ENCODE assay signal across 1 cellular context in the genomic region with DNA sequence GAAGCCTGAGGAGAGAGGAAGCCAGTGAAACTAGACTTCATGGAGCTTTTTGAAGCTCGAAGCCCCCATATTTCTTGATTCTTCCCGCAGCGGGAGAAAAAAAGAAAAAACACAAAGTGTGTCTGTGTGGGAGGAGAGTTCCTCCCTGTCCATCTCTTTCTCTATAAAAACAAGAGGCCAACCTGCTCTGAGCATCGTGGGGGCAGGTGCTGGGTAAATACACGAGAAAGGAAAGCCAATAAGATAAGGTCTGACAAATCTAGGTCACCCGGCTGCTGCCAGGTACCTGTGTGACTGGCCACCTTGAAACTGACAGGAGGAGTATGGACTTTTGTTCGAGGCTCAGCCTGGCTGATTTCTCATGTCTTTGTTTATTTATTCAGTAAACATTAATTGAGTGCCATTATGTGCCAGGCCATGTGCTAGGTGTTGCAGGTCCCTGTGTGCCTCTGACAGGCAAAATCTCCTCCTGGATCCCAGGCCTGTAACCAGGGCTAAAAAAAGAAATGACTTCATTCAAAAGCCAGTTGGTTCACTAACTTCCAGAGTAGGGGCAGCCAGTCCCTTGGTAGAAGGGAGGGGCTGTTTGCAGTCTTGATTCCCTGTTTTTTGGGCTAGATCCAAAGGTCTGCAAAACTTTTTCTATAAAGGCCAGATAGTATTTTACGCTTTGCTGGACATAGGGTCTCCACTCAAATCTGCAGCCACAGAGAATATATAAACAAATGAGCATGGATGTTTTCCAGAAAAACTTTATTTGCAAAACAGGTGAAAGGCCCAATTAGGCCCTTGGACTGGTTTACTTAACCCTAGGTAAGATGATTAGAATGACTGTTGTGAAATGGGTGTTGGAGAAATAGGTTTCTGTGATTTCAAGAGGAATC.
TF ChIP-seq lines count a peak whose summit lies in the region.

No MANE protein-coding gene starts in this region.

TF ChIP-seq in HepG2, 621 proteins besides CTCF, POLR2A, EP300 and RAD21 (continued from another document and continues in another):
- TF ChIP-seq, protein P1, sequence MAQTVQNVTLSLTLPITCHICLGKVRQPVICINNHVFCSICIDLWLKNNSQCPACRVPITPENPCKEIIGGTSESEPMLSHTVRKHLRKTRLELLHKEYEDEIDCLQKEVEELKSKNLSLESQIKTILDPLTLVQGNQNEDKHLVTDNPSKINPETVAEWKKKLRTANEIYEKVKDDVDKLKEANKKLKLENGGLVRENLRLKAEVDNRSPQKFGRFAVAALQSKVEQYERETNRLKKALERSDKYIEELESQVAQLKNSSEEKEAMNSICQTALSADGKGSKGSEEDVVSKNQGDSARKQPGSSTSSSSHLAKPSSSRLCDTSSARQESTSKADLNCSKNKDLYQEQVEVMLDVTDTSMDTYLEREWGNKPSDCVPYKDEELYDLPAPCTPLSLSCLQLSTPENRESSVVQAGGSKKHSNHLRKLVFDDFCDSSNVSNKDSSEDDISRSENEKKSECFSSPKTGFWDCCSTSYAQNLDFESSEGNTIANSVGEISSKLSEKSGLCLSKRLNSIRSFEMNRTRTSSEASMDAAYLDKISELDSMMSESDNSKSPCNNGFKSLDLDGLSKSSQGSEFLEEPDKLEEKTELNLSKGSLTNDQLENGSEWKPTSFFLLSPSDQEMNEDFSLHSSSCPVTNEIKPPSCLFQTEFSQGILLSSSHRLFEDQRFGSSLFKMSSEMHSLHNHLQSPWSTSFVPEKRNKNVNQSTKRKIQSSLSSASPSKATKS (CRISPR knock-in tag; IDR thresholded peaks at IDR 0.05), result peak; percentile 96; the same call in 1 of the 2 replicates
- peak; percentile 56; the same call in 1 of the 2 replicates for TF ChIP-seq ZNF567 (CRISPR knock-in tag; IDR thresholded peaks at IDR 0.05; ENCODE audit: borderline replicate concordance)
- TF ChIP-seq, protein P2, sequence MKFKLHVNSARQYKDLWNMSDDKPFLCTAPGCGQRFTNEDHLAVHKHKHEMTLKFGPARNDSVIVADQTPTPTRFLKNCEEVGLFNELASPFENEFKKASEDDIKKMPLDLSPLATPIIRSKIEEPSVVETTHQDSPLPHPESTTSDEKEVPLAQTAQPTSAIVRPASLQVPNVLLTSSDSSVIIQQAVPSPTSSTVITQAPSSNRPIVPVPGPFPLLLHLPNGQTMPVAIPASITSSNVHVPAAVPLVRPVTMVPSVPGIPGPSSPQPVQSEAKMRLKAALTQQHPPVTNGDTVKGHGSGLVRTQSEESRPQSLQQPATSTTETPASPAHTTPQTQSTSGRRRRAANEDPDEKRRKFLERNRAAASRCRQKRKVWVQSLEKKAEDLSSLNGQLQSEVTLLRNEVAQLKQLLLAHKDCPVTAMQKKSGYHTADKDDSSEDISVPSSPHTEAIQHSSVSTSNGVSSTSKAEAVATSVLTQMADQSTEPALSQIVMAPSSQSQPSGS (CRISPR knock-in tag; IDR thresholded peaks at IDR 0.05), result peak; percentile 94
- TF ChIP-seq, protein P3, sequence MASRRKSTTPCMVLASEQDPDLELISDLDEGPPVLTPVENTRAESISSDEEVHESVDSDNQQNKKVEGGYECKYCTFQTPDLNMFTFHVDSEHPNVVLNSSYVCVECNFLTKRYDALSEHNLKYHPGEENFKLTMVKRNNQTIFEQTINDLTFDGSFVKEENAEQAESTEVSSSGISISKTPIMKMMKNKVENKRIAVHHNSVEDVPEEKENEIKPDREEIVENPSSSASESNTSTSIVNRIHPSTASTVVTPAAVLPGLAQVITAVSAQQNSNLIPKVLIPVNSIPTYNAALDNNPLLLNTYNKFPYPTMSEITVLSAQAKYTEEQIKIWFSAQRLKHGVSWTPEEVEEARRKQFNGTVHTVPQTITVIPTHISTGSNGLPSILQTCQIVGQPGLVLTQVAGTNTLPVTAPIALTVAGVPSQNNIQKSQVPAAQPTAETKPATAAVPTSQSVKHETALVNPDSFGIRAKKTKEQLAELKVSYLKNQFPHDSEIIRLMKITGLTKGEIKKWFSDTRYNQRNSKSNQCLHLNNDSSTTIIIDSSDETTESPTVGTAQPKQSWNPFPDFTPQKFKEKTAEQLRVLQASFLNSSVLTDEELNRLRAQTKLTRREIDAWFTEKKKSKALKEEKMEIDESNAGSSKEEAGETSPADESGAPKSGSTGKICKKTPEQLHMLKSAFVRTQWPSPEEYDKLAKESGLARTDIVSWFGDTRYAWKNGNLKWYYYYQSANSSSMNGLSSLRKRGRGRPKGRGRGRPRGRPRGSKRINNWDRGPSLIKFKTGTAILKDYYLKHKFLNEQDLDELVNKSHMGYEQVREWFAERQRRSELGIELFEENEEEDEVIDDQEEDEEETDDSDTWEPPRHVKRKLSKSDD (CRISPR knock-in tag; IDR thresholded peaks at IDR 0.05; ENCODE audit: low read depth), result no peak
- TF ChIP-seq ZSCAN25 (CRISPR knock-in tag; IDR thresholded peaks at IDR 0.05), result peak; percentile 74
- no peak for TF ChIP-seq CBX2 (IDR thresholded peaks at IDR 0.05; ENCODE audit: low read depth, low read length)
- TF ChIP-seq CBX2 (CRISPR knock-in tag; IDR thresholded peaks at IDR 0.05; ENCODE audit: low read depth), result no peak
- TF ChIP-seq PRPF4 (IDR thresholded peaks at IDR 0.05; ENCODE audit: low read depth, low read length, poor library complexity, severe bottlenecking), result peak; percentile 5
- TF ChIP-seq TCF12 (IDR thresholded peaks at IDR 0.05), result no peak
- TF ChIP-seq TCF12 (CRISPR knock-in tag; IDR thresholded peaks at IDR 0.05), result peak; percentile 98
- TF ChIP-seq TBL1XR1 (IDR thresholded peaks at IDR 0.05; ENCODE audit: borderline replicate concordance, low read length, partially characterized antibody), result peak; percentile 56
- TF ChIP-seq ZFP82 (CRISPR knock-in tag; IDR thresholded peaks at IDR 0.05; ENCODE audit: borderline replicate concordance), result no peak
- TF ChIP-seq NFRKB (IDR thresholded peaks at IDR 0.05), result no peak
- no peak for TF ChIP-seq HNRNPUL1 (IDR thresholded peaks at IDR 0.05; ENCODE audit: low read depth, low read length)
- peak; percentile 77; the same call in 1 of the 2 replicates for TF ChIP-seq ARNT2 (CRISPR knock-in tag; IDR thresholded peaks at IDR 0.05; ENCODE audit: low read depth)
- peak; percentile 90 for TF ChIP-seq SKI (IDR thresholded peaks at IDR 0.05; ENCODE audit: partially characterized antibody)
- TF ChIP-seq, protein P4, sequence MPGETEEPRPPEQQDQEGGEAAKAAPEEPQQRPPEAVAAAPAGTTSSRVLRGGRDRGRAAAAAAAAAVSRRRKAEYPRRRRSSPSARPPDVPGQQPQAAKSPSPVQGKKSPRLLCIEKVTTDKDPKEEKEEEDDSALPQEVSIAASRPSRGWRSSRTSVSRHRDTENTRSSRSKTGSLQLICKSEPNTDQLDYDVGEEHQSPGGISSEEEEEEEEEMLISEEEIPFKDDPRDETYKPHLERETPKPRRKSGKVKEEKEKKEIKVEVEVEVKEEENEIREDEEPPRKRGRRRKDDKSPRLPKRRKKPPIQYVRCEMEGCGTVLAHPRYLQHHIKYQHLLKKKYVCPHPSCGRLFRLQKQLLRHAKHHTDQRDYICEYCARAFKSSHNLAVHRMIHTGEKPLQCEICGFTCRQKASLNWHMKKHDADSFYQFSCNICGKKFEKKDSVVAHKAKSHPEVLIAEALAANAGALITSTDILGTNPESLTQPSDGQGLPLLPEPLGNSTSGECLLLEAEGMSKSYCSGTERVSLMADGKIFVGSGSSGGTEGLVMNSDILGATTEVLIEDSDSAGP (CRISPR knock-in tag; IDR thresholded peaks at IDR 0.05; ENCODE audit: borderline replicate concordance), result peak; percentile 85
- no peak for TF ChIP-seq ZSCAN22 (CRISPR knock-in tag; IDR thresholded peaks at IDR 0.05)
- TF ChIP-seq ELF4 (CRISPR knock-in tag; IDR thresholded peaks at IDR 0.05; ENCODE audit: borderline replicate concordance), result no peak
- TF ChIP-seq, protein P5, sequence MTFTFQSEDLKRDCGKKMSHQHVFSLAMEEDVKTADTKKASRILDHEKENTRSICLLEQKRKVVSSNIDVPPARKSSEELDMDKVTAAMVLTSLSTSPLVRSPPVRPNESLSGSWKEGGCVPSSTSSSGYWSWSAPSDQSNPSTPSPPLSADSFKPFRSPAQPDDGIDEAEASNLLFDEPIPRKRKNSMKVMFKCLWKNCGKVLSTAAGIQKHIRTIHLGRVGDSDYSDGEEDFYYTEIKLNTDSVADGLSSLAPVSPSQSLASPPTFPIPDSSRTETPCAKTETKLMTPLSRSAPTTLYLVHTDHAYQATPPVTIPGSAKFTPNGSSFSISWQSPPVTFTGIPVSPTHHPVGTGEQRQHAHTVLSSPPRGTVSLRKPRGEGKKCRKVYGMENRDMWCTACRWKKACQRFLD (CRISPR knock-in tag; IDR thresholded peaks at IDR 0.05; ENCODE audit: borderline replicate concordance), result peak; percentile 34; the same call in 1 of the 2 replicates
- no peak for TF ChIP-seq PHF8 (CRISPR knock-in tag; IDR thresholded peaks at IDR 0.05)
- peak; percentile 96 for TF ChIP-seq ZNF431 (CRISPR knock-in tag; IDR thresholded peaks at IDR 0.05; ENCODE audit: borderline replicate concordance, low read depth)
- peak; percentile 87 for TF ChIP-seq ZNF614 (CRISPR knock-in tag; IDR thresholded peaks at IDR 0.05; ENCODE audit: borderline replicate concordance)
- TF ChIP-seq TAF15 (IDR thresholded peaks at IDR 0.05; ENCODE audit: low read depth, low read length, poor library complexity, severe bottlenecking), result no peak
- TF ChIP-seq MATR3 (CRISPR knock-in tag; IDR thresholded peaks at IDR 0.05), result no peak
- TF ChIP-seq CREB1 (IDR thresholded peaks at IDR 0.05), result no peak
- peak; percentile 89 for TF ChIP-seq CREB1 (CRISPR knock-in tag; IDR thresholded peaks at IDR 0.05)
- TF ChIP-seq, protein P6, sequence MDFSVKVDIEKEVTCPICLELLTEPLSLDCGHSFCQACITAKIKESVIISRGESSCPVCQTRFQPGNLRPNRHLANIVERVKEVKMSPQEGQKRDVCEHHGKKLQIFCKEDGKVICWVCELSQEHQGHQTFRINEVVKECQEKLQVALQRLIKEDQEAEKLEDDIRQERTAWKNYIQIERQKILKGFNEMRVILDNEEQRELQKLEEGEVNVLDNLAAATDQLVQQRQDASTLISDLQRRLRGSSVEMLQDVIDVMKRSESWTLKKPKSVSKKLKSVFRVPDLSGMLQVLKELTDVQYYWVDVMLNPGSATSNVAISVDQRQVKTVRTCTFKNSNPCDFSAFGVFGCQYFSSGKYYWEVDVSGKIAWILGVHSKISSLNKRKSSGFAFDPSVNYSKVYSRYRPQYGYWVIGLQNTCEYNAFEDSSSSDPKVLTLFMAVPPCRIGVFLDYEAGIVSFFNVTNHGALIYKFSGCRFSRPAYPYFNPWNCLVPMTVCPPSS (IDR thresholded peaks at IDR 0.05), result no peak
- TF ChIP-seq ZNF451 (CRISPR knock-in tag; IDR thresholded peaks at IDR 0.05), result peak; percentile 76
- no peak for TF ChIP-seq ZNF577 (CRISPR knock-in tag; IDR thresholded peaks at IDR 0.05; ENCODE audit: borderline replicate concordance, low read depth)
- TF ChIP-seq ELF3 (CRISPR knock-in tag; IDR thresholded peaks at IDR 0.05), result peak; percentile 86
- TF ChIP-seq, protein P7, sequence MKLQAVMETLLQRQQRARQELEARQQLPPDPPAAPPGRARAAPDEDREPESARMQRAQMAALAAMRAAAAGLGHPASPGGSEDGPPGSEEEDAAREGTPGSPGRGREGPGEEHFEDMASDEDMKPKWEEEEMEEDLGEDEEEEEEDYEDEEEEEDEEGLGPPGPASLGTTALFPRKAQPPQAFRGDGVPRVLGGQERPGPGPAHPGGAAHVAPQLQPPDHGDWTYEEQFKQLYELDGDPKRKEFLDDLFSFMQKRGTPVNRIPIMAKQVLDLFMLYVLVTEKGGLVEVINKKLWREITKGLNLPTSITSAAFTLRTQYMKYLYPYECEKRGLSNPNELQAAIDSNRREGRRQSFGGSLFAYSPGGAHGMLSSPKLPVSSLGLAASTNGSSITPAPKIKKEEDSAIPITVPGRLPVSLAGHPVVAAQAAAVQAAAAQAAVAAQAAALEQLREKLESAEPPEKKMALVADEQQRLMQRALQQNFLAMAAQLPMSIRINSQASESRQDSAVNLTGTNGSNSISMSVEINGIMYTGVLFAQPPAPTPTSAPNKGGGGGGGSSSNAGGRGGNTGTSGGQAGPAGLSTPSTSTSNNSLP (IDR thresholded peaks at IDR 0.05; ENCODE audit: low read depth, low read length), result peak; percentile 99
- no peak for TF ChIP-seq ZNF34 (CRISPR knock-in tag; IDR thresholded peaks at IDR 0.05; ENCODE audit: borderline replicate concordance)
- TF ChIP-seq ETV6 (CRISPR knock-in tag; conservative IDR thresholded peaks at IDR 0.05), result peak; percentile 41; the same call in 1 of the 2 replicates
- TF ChIP-seq PPARG (CRISPR knock-in tag; conservative IDR thresholded peaks at IDR 0.05), result peak; percentile 95
- TF ChIP-seq, protein P8, sequence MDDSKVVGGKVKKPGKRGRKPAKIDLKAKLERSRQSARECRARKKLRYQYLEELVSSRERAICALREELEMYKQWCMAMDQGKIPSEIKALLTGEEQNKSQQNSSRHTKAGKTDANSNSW (CRISPR knock-in tag; IDR thresholded peaks at IDR 0.05; ENCODE audit: borderline replicate concordance), result no peak
- peak; percentile 93 for TF ChIP-seq RARA (CRISPR knock-in tag; IDR thresholded peaks at IDR 0.05)
- TF ChIP-seq ZNF441 (CRISPR knock-in tag; IDR thresholded peaks at IDR 0.05; ENCODE audit: borderline replicate concordance), result no peak
- TF ChIP-seq JARID2 (CRISPR knock-in tag; IDR thresholded peaks at IDR 0.05; ENCODE audit: insufficient replicate concordance), result no peak
- TF ChIP-seq HCFC1 (IDR thresholded peaks at IDR 0.05; ENCODE audit: low read depth, low read length), result no peak
- TF ChIP-seq ZMYM3 (CRISPR knock-in tag; IDR thresholded peaks at IDR 0.05), result peak; percentile 86
- TF ChIP-seq TOPORS (CRISPR knock-in tag; IDR thresholded peaks at IDR 0.05), result peak; percentile 43; the same call in 1 of the 2 replicates
- TF ChIP-seq ZNF552 (CRISPR knock-in tag; IDR thresholded peaks at IDR 0.05; ENCODE audit: borderline replicate concordance), result peak; percentile 85; the same call in 1 of the 2 replicates
- peak; percentile 87 for TF ChIP-seq FOSL2 (CRISPR knock-in tag; IDR thresholded peaks at IDR 0.05)
- no peak for TF ChIP-seq ZNF10 (CRISPR knock-in tag; IDR thresholded peaks at IDR 0.05; ENCODE audit: borderline replicate concordance, low read depth)
- TF ChIP-seq, protein P9, sequence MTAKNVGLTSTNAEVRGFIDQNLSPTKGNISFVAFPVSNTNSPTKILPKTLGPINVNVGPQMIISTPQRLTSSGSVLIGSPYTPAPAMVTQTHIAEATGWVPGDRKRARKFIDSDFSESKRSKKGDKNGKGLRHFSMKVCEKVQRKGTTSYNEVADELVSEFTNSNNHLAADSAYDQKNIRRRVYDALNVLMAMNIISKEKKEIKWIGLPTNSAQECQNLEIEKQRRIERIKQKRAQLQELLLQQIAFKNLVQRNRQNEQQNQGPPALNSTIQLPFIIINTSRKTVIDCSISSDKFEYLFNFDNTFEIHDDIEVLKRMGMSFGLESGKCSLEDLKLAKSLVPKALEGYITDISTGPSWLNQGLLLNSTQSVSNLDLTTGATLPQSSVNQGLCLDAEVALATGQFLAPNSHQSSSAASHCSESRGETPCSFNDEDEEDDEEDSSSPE (CRISPR knock-in tag; IDR thresholded peaks at IDR 0.05), result peak; percentile 58; the same call in 1 of the 2 replicates
- TF ChIP-seq FOXJ3 (CRISPR knock-in tag; IDR thresholded peaks at IDR 0.05; ENCODE audit: borderline replicate concordance), result peak; percentile 98
- TF ChIP-seq RBM22 (optimal IDR thresholded peaks at IDR 0.05; ENCODE audit: low read length), result no peak
